1 cellular context compared by ENCODE assay signal in genomic region chr4:98928505-98929340, GRCh38.
TF ChIP-seq lines count a peak whose summit lies in the region.

Gene EIF4E, minus strand, starts transcription at chr4:98929133. Its CDS starts 21 bp downstream, at chr4:98929112.

TF ChIP-seq in GM12878, 131 proteins besides CTCF, POLR2A, EP300 and RAD21 (continued from another document and continues in another):
- TF ChIP-seq, protein P1, sequence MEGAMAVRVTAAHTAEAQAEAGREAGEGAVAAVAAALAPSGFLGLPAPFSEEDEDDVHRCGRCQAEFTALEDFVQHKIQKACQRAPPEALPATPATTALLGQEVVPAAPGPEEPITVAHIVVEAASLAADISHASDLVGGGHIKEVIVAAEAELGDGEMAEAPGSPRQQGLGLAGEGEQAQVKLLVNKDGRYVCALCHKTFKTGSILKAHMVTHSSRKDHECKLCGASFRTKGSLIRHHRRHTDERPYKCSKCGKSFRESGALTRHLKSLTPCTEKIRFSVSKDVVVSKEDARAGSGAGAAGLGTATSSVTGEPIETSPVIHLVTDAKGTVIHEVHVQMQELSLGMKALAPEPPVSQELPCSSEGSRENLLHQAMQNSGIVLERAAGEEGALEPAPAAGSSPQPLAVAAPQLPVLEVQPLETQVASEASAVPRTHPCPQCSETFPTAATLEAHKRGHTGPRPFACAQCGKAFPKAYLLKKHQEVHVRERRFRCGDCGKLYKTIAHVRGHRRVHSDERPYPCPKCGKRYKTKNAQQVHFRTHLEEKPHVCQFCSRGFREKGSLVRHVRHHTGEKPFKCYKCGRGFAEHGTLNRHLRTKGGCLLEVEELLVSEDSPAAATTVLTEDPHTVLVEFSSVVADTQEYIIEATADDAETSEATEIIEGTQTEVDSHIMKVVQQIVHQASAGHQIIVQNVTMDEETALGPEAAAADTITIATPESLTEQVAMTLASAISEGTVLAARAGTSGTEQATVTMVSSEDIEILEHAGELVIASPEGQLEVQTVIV (IDR thresholded peaks at IDR 0.05; ENCODE audit: borderline replicate concordance, partially characterized antibody) = no peak
- TF ChIP-seq, protein P2, sequence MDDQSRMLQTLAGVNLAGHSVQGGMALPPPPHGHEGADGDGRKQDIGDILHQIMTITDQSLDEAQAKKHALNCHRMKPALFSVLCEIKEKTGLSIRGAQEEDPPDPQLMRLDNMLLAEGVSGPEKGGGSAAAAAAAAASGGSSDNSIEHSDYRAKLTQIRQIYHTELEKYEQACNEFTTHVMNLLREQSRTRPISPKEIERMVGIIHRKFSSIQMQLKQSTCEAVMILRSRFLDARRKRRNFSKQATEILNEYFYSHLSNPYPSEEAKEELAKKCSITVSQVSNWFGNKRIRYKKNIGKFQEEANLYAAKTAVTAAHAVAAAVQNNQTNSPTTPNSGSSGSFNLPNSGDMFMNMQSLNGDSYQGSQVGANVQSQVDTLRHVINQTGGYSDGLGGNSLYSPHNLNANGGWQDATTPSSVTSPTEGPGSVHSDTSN (IDR thresholded peaks at IDR 0.05; ENCODE audit: insufficient replicate concordance, low read depth, low read length) = no peak
- peak; percentile 60 for TF ChIP-seq IKZF1 (conservative IDR thresholded peaks at IDR 0.05)
- TF ChIP-seq MTA3 (IDR thresholded peaks at IDR 0.05; ENCODE audit: borderline replicate concordance, low read length) = no peak; the same call in 1 of the 2 replicates
- TF ChIP-seq ZNF24 (IDR thresholded peaks at IDR 0.05) = no peak
- TF ChIP-seq CHD1 (IDR thresholded peaks at IDR 0.05; ENCODE audit: low read depth, low read length) = no peak
- TF ChIP-seq ATF2 (IDR thresholded peaks at IDR 0.05; ENCODE audit: low read length) = no peak
- TF ChIP-seq, protein P3, sequence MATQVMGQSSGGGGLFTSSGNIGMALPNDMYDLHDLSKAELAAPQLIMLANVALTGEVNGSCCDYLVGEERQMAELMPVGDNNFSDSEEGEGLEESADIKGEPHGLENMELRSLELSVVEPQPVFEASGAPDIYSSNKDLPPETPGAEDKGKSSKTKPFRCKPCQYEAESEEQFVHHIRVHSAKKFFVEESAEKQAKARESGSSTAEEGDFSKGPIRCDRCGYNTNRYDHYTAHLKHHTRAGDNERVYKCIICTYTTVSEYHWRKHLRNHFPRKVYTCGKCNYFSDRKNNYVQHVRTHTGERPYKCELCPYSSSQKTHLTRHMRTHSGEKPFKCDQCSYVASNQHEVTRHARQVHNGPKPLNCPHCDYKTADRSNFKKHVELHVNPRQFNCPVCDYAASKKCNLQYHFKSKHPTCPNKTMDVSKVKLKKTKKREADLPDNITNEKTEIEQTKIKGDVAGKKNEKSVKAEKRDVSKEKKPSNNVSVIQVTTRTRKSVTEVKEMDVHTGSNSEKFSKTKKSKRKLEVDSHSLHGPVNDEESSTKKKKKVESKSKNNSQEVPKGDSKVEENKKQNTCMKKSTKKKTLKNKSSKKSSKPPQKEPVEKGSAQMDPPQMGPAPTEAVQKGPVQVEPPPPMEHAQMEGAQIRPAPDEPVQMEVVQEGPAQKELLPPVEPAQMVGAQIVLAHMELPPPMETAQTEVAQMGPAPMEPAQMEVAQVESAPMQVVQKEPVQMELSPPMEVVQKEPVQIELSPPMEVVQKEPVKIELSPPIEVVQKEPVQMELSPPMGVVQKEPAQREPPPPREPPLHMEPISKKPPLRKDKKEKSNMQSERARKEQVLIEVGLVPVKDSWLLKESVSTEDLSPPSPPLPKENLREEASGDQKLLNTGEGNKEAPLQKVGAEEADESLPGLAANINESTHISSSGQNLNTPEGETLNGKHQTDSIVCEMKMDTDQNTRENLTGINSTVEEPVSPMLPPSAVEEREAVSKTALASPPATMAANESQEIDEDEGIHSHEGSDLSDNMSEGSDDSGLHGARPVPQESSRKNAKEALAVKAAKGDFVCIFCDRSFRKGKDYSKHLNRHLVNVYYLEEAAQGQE (IDR thresholded peaks at IDR 0.05; ENCODE audit: low read depth, low read length) = no peak
- peak; percentile 82 for TF ChIP-seq CBFB (IDR thresholded peaks at IDR 0.05; ENCODE audit: low read depth)
- TF ChIP-seq CBX5 (IDR thresholded peaks at IDR 0.05; ENCODE audit: low read depth) = no peak
- TF ChIP-seq, protein P4, sequence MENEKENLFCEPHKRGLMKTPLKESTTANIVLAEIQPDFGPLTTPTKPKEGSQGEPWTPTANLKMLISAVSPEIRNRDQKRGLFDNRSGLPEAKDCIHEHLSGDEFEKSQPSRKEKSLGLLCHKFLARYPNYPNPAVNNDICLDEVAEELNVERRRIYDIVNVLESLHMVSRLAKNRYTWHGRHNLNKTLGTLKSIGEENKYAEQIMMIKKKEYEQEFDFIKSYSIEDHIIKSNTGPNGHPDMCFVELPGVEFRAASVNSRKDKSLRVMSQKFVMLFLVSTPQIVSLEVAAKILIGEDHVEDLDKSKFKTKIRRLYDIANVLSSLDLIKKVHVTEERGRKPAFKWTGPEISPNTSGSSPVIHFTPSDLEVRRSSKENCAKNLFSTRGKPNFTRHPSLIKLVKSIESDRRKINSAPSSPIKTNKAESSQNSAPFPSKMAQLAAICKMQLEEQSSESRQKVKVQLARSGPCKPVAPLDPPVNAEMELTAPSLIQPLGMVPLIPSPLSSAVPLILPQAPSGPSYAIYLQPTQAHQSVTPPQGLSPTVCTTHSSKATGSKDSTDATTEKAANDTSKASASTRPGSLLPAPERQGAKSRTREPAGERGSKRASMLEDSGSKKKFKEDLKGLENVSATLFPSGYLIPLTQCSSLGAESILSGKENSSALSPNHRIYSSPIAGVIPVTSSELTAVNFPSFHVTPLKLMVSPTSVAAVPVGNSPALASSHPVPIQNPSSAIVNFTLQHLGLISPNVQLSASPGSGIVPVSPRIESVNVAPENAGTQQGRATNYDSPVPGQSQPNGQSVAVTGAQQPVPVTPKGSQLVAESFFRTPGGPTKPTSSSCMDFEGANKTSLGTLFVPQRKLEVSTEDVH (IDR thresholded peaks at IDR 0.05; ENCODE audit: low read depth, partially characterized antibody) = no peak
- TF ChIP-seq PKNOX1 (IDR thresholded peaks at IDR 0.05) = no peak
- no peak for TF ChIP-seq SMC3 (IDR thresholded peaks at IDR 0.05; ENCODE audit: borderline replicate concordance, low read length)
- no peak for TF ChIP-seq NR2C2 (IDR thresholded peaks at IDR 0.05; ENCODE audit: borderline replicate concordance, control insufficient read depth, insufficient read length, low read depth)
- 0 out of 2 replicates have a peak, but pooled peaks have one; percentile 29 for TF ChIP-seq DPF2 (IDR thresholded peaks at IDR 0.05)
- TF ChIP-seq ATF7 (IDR thresholded peaks at IDR 0.05; ENCODE audit: low read depth) = no peak
- TF ChIP-seq CBX3 (IDR thresholded peaks at IDR 0.05; ENCODE audit: borderline replicate concordance, low read depth) = no peak
- TF ChIP-seq KLF5 (IDR thresholded peaks at IDR 0.05; ENCODE audit: partially characterized antibody) = no peak
- TF ChIP-seq, protein P5, sequence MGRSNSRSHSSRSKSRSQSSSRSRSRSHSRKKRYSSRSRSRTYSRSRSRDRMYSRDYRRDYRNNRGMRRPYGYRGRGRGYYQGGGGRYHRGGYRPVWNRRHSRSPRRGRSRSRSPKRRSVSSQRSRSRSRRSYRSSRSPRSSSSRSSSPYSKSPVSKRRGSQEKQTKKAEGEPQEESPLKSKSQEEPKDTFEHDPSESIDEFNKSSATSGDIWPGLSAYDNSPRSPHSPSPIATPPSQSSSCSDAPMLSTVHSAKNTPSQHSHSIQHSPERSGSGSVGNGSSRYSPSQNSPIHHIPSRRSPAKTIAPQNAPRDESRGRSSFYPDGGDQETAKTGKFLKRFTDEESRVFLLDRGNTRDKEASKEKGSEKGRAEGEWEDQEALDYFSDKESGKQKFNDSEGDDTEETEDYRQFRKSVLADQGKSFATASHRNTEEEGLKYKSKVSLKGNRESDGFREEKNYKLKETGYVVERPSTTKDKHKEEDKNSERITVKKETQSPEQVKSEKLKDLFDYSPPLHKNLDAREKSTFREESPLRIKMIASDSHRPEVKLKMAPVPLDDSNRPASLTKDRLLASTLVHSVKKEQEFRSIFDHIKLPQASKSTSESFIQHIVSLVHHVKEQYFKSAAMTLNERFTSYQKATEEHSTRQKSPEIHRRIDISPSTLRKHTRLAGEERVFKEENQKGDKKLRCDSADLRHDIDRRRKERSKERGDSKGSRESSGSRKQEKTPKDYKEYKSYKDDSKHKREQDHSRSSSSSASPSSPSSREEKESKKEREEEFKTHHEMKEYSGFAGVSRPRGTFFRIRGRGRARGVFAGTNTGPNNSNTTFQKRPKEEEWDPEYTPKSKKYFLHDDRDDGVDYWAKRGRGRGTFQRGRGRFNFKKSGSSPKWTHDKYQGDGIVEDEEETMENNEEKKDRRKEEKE (IDR thresholded peaks at IDR 0.05) = no peak
- no peak for TF ChIP-seq JUND (IDR thresholded peaks at IDR 0.05; ENCODE audit: low read depth, low read length)
- TF ChIP-seq PML (IDR thresholded peaks at IDR 0.05; ENCODE audit: low read length) = peak; percentile 83
- TF ChIP-seq STAT1 (conservative IDR thresholded peaks at IDR 0.05) = no peak
- no peak for TF ChIP-seq SP1 (IDR thresholded peaks at IDR 0.05; ENCODE audit: low read depth, low read length)
- peak; percentile 91 for TF ChIP-seq MYC (IDR thresholded peaks at IDR 0.05; ENCODE audit: insufficient read depth, insufficient read length, insufficient replicate concordance, low read length, severe bottlenecking)
- TF ChIP-seq HCFC1 (IDR thresholded peaks at IDR 0.05; ENCODE audit: low read length) = peak; percentile 84
- TF ChIP-seq CREM (IDR thresholded peaks at IDR 0.05; ENCODE audit: low read depth) = peak; percentile 28; the same call in 1 of the 2 replicates
- TF ChIP-seq SKIL (IDR thresholded peaks at IDR 0.05; ENCODE audit: low read depth, poor library complexity, severe bottlenecking) = no peak
- no peak for TF ChIP-seq KAT2A (conservative IDR thresholded peaks at IDR 0.05; ENCODE audit: control insufficient read depth, low read depth, low read length)
- no peak for TF ChIP-seq BMI1 (IDR thresholded peaks at IDR 0.05; ENCODE audit: borderline replicate concordance)
- TF ChIP-seq, protein P6, sequence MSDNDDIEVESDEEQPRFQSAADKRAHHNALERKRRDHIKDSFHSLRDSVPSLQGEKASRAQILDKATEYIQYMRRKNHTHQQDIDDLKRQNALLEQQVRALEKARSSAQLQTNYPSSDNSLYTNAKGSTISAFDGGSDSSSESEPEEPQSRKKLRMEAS (IDR thresholded peaks at IDR 0.05; ENCODE audit: low read depth, low read length) = peak; percentile 88; the same call in 1 of the 2 replicates
- TF ChIP-seq RFX5 (IDR thresholded peaks at IDR 0.05; ENCODE audit: low read depth, low read length) = no peak
- TF ChIP-seq ZBTB40 (IDR thresholded peaks at IDR 0.05; ENCODE audit: borderline replicate concordance) = no peak
- no peak for TF ChIP-seq SPI1 (IDR thresholded peaks at IDR 0.05; ENCODE audit: borderline replicate concordance, insufficient read depth, low read depth, low read length)
- peak; percentile 85 for TF ChIP-seq TAF1 (IDR thresholded peaks at IDR 0.05; ENCODE audit: borderline replicate concordance, low read depth, low read length)
- TF ChIP-seq SMARCA5 (IDR thresholded peaks at IDR 0.05) = 0 out of 2 replicates have a peak, but pooled peaks have one; percentile 25
